In genomic region chr15:75195122-75195765, GRCh38 we compare ENCODE assay signal across 12 cellular contexts. TPM values are rescaled to one million over a fixed set of nuclear protein-coding genes. Genes with fewer than 3 reads are reported as not detected.
DNase-seq lines count a peak whose midpoint lies in the region; ATAC-seq, FAIRE-seq and TF ChIP-seq lines count a peak whose summit lies in the region.
"Had no signal": no experiment of that assay in that cellular context is flagged by ENCODE, and none has a peak within 500 bp of the region (broad histone marks: within the 10 kb centered on the region; RNA-seq: fewer than 3 reads in every experiment).

No MANE protein-coding gene starts in this region.

- peaks cover 44% of the 10 kb centered on the region for H3K4me1 Mint-ChIP-seq in CD14-positive monocyte

- FAIRE-seq in GM19239 (lab: Jason Lieb, UNC) = no peak
- FAIRE-seq: frontal cortex, GM12878 had no signal

- TF ChIP-seq CTCF in RWPE2 (IDR thresholded peaks at IDR 0.05; ENCODE audit: poor library complexity, severe bottlenecking) (no peak), CD14-positive monocyte (IDR thresholded peaks at IDR 0.05) (no peak)

- ATAC-seq in RWPE2 (ENCODE audit: low read depth) (no peak), left colon (peak; percentile 33)
- ATAC-seq: GM12878 had no signal

- peaks cover 3 to 15% (median 9%) of the 10 kb centered on the region in 7 donors for H3K9me3 Mint-ChIP-seq in CD14-positive monocyte

- DNase-seq in NCI-H1417 treated with DMSO at 0.1 percent for 48 hours (lab: John Stamatoyannopoulos, UW) (peak; percentile 96), RWPE2 (ENCODE audit: low spot score) (peak; percentile 74), left colon (peak in 1 of 2 donors; percentile 34), occipital lobe (lab: John Stamatoyannopoulos, UW) (no peak), GM19239 (ENCODE audit: insufficient read length, low spot score) (no peak), CD14-positive monocyte (ENCODE audit: low spot score) (no peak)
- DNase-seq in stimulated activated CD4-positive, alpha-beta T cell treated with anti-CD3 and anti-CD28 coated beads, Interleukin-4, amount 100 ng/mL, for 4 hours = no peak

- intact Hi-C loops in left colon (cut with DNase I, micrococcal nuclease) (no loop called here), CD14-positive monocyte (cut with micrococcal nuclease) (no loop called here)

- peaks cover 9 to 22% (median 19%) of the 10 kb centered on the region in 3 donors for H3K27me3 Mint-ChIP-seq in CD14-positive monocyte (ENCODE audit: low read depth in 3 of 3)

- H3K36me3 ChIP-seq in BLaER1 (no peaks in the 10 kb centered on the region), RWPE2 (ENCODE audit: low read depth) (no peaks in the 10 kb centered on the region)
- H3K36me3 ChIP-seq: neutrophil had no signal

- peaks cover 14% of the 10 kb centered on the region for H3K9me3 ChIP-seq in BLaER1
- no peaks in the 10 kb centered on the region for H3K9me3 ChIP-seq in RWPE2 (ENCODE audit: severe bottlenecking)
- H3K9me3 ChIP-seq: neutrophil had no signal

- H3K36me3 Mint-ChIP-seq in CD14-positive monocyte = peaks cover 0 to 4% of the 10 kb centered on the region in 2 donors
- H3K36me3 Mint-ChIP-seq: brain had no signal

- peak overlapping the region in 1 of 2 donors; percentile 42 for H3K4me3 Mint-ChIP-seq in CD14-positive monocyte

- 0 out of 2 replicates have a peak overlapping the region, but pooled peaks have one; percentile 5 for H3K27ac ChIP-seq in BLaER1
- H3K27ac ChIP-seq in RWPE2 (ENCODE audit: poor library complexity, severe bottlenecking) = no peak overlapping the region
- H3K27ac ChIP-seq: neutrophil had no signal

- H3K4me1 ChIP-seq in BLaER1 = peaks cover 57% of the 10 kb centered on the region
- H3K4me1 ChIP-seq in RWPE2 (ENCODE audit: insufficient read depth, poor library complexity, severe bottlenecking) = peaks cover 1% of the 10 kb centered on the region

- H3K27me3 ChIP-seq in BLaER1 = no peaks in the 10 kb centered on the region
- H3K27me3 ChIP-seq in RWPE2 (ENCODE audit: insufficient read depth, poor library complexity, severe bottlenecking) = no peaks in the 10 kb centered on the region

- peaks cover 16% of the 10 kb centered on the region; the same call in 1 of the 2 replicates for H4K20me1 ChIP-seq in BLaER1

- no peak overlapping the region for H3K4me3 ChIP-seq in BLaER1
- no peak overlapping the region for H3K4me3 ChIP-seq in RWPE2 (ENCODE audit: severe bottlenecking)
- H3K4me3 ChIP-seq: GM12878 had no signal

- H3K27ac Mint-ChIP-seq in CD14-positive monocyte = no peak overlapping the region

- peak overlapping the region; percentile 86 for H3K4me2 ChIP-seq in BLaER1

- no peak overlapping the region for H3K9ac ChIP-seq in BLaER1

RNA-seq across cellular contexts. Expression of gene C15orf39, which starts 6.4 kb away (rescaled TPM):
- total RNA-seq in left colon (10 to 100 TPM; 23.1 to 26.9 TPM), occipital lobe (0.31 TPM)
- polyA plus RNA-seq in CD14-positive monocyte = 10 to 100 TPM in 1 of 2 donors, 1 to 10 TPM in 1; 8.9 to 18.2 TPM

Comparison
In these comparisons a context has a peak if more than half of its experiments do, and no peak if none do; other contexts are left out.
1. DNase-seq: peak in NCI-H1417 treated with DMSO at 0.1 percent for 48 hours (single experiment) and RWPE2 (single experiment); none in occipital lobe (single experiment), GM19239 (single experiment), stimulated activated CD4-positive, alpha-beta T cell treated with anti-CD3 and anti-CD28 coated beads, Interleukin-4, amount 100 ng/mL, for 4 hours (0 of 2) and CD14-positive monocyte (single experiment).
2. RNA of gene C15orf39, which starts 6.4 kb away (total RNA-seq): 23.1 to 26.9 TPM in left colon; 0.31 TPM in occipital lobe (single experiment); every median in the first group is over 10 times any median in the second.